ENCODE assay signal across 3 cellular contexts in the genomic region with DNA sequence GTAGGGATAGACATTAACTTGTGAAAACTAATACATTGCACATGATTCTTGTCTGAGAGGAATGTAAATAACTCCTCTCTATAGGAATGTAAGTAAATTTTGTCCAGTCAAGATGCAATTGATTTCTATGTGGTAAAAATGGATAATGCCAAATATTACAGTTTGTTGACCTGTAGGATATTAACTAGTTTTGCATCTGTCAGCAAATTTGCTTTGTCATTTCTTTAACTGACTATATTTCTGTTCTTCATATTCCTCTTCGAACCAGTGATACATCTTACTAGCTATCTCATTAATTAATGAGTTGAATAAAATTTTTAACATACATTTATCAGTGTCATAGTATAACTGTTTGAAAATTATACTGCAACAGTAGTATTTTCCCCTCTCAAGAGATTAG.
TF ChIP-seq lines count a peak whose summit lies in the region.

No MANE protein-coding gene starts in this region.

TF ChIP-seq in HepG2, 621 proteins besides CTCF, POLR2A, EP300 and RAD21:
- TF ChIP-seq MAFF (IDR thresholded peaks at IDR 0.05; ENCODE audit: low read depth, low read length) (peak; percentile 97), MAFK (conservative IDR thresholded peaks at IDR 0.05 in 1 of 2, IDR thresholded peaks at IDR 0.05 in 1 of 2; ENCODE audit: low read length in 2 of 2) (peak; percentile 96 to 99), ESRRA (CRISPR knock-in tag; IDR thresholded peaks at IDR 0.05; ENCODE audit: low read depth) (no peak)

TF ChIP-seq in IMR-90, 13 proteins besides CTCF, POLR2A, EP300 and RAD21:
- TF ChIP-seq MAZ (IDR thresholded peaks at IDR 0.05; ENCODE audit: borderline replicate concordance, low read depth, low read length) (no peak), MAFK (IDR thresholded peaks at IDR 0.05; ENCODE audit: low read depth, low read length) (peak; percentile 98)

TF ChIP-seq in H1, 55 proteins besides CTCF, POLR2A, EP300 and RAD21:
- TF ChIP-seq GTF2F1 (IDR thresholded peaks at IDR 0.05; ENCODE audit: borderline replicate concordance, low read depth, low read length), result no peak
- TF ChIP-seq MAFK (IDR thresholded peaks at IDR 0.05; ENCODE audit: low read depth, low read length), result peak; percentile 73; the same call in 1 of the 2 replicates
- TF ChIP-seq EGR1 (IDR thresholded peaks at IDR 0.05; ENCODE audit: borderline replicate concordance, low read depth, low read length), result no peak
